ENCODE assay signal across 29 cellular contexts in the genomic region with DNA sequence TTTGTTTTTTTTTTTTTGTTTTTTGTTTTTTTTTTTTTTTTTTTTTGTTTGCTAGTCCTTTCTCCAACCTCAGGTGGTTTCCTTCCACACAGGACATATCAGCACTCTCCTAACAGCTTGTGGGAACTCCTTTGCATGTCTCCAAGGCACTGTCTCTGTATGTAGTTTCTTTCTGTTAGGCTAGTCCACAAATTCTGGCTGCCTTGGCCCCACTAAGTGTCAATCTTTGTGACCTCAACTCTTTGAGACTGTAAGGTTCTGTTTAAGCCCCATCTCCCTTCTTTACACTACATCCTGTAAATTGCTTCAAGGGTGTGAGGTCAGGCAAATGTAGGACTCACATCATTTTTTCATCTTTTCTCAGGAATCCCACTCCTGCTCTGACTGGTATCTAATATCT.
DNase-seq lines count a peak whose midpoint lies in the region; ATAC-seq, FAIRE-seq and TF ChIP-seq lines count a peak whose summit lies in the region.
"Had no signal": no experiment of that assay in that cellular context is flagged by ENCODE, and none has a peak within 500 bp of the region (broad histone marks: within the 10 kb centered on the region; RNA-seq: fewer than 3 reads in every experiment).

No MANE protein-coding gene starts in this region.

- CTCF ChIA-PET in activated CD4-positive, alpha-beta memory T cell treated with anti-CD3 and anti-CD28 coated beads for 36 hours (lab: Charles Lee) = interaction anchor here (1.3 kb wide), 1 partner anchor 36 kb away, joined by 6 read pairs; no protein-coding TSS in a partner anchor
- CTCF ChIA-PET in GM12878 (lab: Yijun Ruan, JAX) = interaction anchor here (0.7 kb wide), 1 partner anchor 473 kb away, joined by 4 read pairs; no protein-coding TSS in a partner anchor

- H2AFZ ChIP-seq in GM12878 (ENCODE audit: control insufficient read depth, low read depth, low read length) = no peak overlapping the region

- peaks cover 1% of the 10 kb centered on the region; the same call in 2 of the 3 replicates for H3K9me3 ChIP-seq in GM12878 (replicated peaks; ENCODE audit: control insufficient read depth, insufficient read depth, low read length)
- H3K9me3 ChIP-seq: MG63 had no signal

- intact Hi-C loops in activated CD4-positive, alpha-beta memory T cell treated with anti-CD3 and anti-CD28 coated beads for 36 hours (cut with micrococcal nuclease) = loop anchor here (2.0 to 10.0 kb wide), 5 partner anchors 97 to 983 kb away; a partner anchor contains a TSS
- intact Hi-C loops in GM12878 (cut with micrococcal nuclease; ENCODE audit: unreplicated experiment) = loop anchor here (1.0 to 5.0 kb wide), 3 partner anchors 67 to 154 kb away; a partner anchor contains a TSS

- 0 out of 2 replicates have a peak overlapping the region, but pooled peaks have one; percentile 4 for H3K4me3 ChIP-seq in GM12878
- no peak overlapping the region for H3K4me3 ChIP-seq in foreskin fibroblast (ENCODE audit: low read depth in 1 of 2, low read length in 2 of 2)
- H3K4me3 ChIP-seq: MG63, skin epidermis had no signal

- no peaks in the 10 kb centered on the region for H4K20me1 ChIP-seq in GM12878 (ENCODE audit: control insufficient read depth, insufficient read depth)

- POLR2A ChIA-PET in activated CD4-positive, alpha-beta memory T cell treated with anti-CD3 and anti-CD28 coated beads for 36 hours (lab: Charles Lee) = interaction anchor here (0.6 kb wide), 1 partner anchor 53 kb away, joined by 4 read pairs; no protein-coding TSS in a partner anchor
- POLR2A ChIA-PET in GM12878 (lab: Charles Lee) = no interaction called here

- H3K27ac Mint-ChIP-seq in activated naive CD4-positive, alpha-beta T cell treated with anti-CD3 and anti-CD28 coated beads, Interleukin-2, amount 50 U/mL, for 72 hours = peak overlapping the region; percentile 81 to 95
- H3K27ac Mint-ChIP-seq in activated CD4-positive, alpha-beta memory T cell treated with anti-CD3 and anti-CD28 coated beads for 36 hours = peak overlapping the region; percentile 80
- no peak overlapping the region for H3K27ac Mint-ChIP-seq in mesothelial cell of epicardium
- H3K27ac Mint-ChIP-seq: type B pancreatic cell had no signal

- no peak for TF ChIP-seq CTCF in GM12878 (IDR thresholded peaks at IDR 0.05 in 2 of 3, conservative IDR thresholded peaks at IDR 0.05 in 1 of 3; ENCODE audit: control insufficient read depth in 2 of 3, extremely low read depth in 1 of 3, insufficient read depth in 1 of 3, low read depth in 3 of 3, low read length in 3 of 3)
- TF ChIP-seq CTCF in foreskin fibroblast (IDR thresholded peaks at IDR 0.05; ENCODE audit: low read depth, low read length) = no peak
- TF ChIP-seq CTCF in mesothelial cell of epicardium (IDR thresholded peaks at IDR 0.05; ENCODE audit: unreplicated experiment) = no peak

- peaks cover 12 to 24% of the 10 kb centered on the region in 2 donors for H3K36me3 Mint-ChIP-seq in activated naive CD4-positive, alpha-beta T cell treated with anti-CD3 and anti-CD28 coated beads, Interleukin-2, amount 50 U/mL, for 72 hours
- H3K36me3 Mint-ChIP-seq in activated CD4-positive, alpha-beta memory T cell treated with anti-CD3 and anti-CD28 coated beads for 36 hours = peaks cover 2% of the 10 kb centered on the region
- H3K36me3 Mint-ChIP-seq in mesothelial cell of epicardium = peaks cover 16% of the 10 kb centered on the region
- H3K36me3 Mint-ChIP-seq: type B pancreatic cell had no signal

- RAD21 ChIA-PET in GM12878 (lab: Charles Lee; ENCODE audit: unreplicated experiment) = interaction anchor here (1.6 to 3.0 kb wide), 2 partner anchors 10 to 11 kb away, joined by 5 to 26 read pairs; no protein-coding TSS in a partner anchor

- no peak for TF ChIP-seq RAD21 in GM12878 (IDR thresholded peaks at IDR 0.05; ENCODE audit: insufficient read depth, low read depth, low read length)

- no peak for TF ChIP-seq POLR2A in GM12878 (IDR thresholded peaks at IDR 0.05; ENCODE audit: low read depth, low read length)

- H3K4me1 Mint-ChIP-seq in activated CD4-positive, alpha-beta memory T cell treated with anti-CD3 and anti-CD28 coated beads for 36 hours (ENCODE audit: low read depth) = peaks cover 66% of the 10 kb centered on the region
- H3K4me1 Mint-ChIP-seq in mesothelial cell of epicardium = peaks cover 4% of the 10 kb centered on the region

- peak overlapping the region; percentile 49 for H3K27ac ChIP-seq in GM12878 (ENCODE audit: control insufficient read depth, insufficient read depth)
- H3K27ac ChIP-seq: epithelial cell of prostate, skin epidermis had no signal

- H3K4me2 ChIP-seq in GM12878 (ENCODE audit: control insufficient read depth, insufficient read depth) = peak overlapping the region; percentile 92

- no peaks in the 10 kb centered on the region for H3K27me3 Mint-ChIP-seq in activated CD4-positive, alpha-beta memory T cell treated with anti-CD3 and anti-CD28 coated beads for 36 hours
- no peaks in the 10 kb centered on the region for H3K27me3 Mint-ChIP-seq in mesothelial cell of epicardium (ENCODE audit: low read depth)
- H3K27me3 Mint-ChIP-seq: naive thymus-derived CD8-positive, alpha-beta T cell; type B pancreatic cell had no signal

- peaks cover 0 to 6% of the 10 kb centered on the region in 2 donors for H3K9me3 Mint-ChIP-seq in activated naive CD4-positive, alpha-beta T cell treated with anti-CD3 and anti-CD28 coated beads, Interleukin-2, amount 50 U/mL, for 72 hours
- no peaks in the 10 kb centered on the region for H3K9me3 Mint-ChIP-seq in activated CD4-positive, alpha-beta memory T cell treated with anti-CD3 and anti-CD28 coated beads for 36 hours
- peaks cover 15% of the 10 kb centered on the region for H3K9me3 Mint-ChIP-seq in mesothelial cell of epicardium
- H3K9me3 Mint-ChIP-seq: naive thymus-derived CD8-positive, alpha-beta T cell; type B pancreatic cell had no signal

- DNase-seq in activated naive CD4-positive, alpha-beta T cell treated with anti-CD3 and anti-CD28 coated beads, Interleukin-2, amount 50 U/mL, for 72 hours (ENCODE audit: low spot score in 2 of 2) = no peak
- DNase-seq in activated naive CD4-positive, alpha-beta T cell treated with Interleukin-2 at 50 U/mL for 16 hours = no peak
- peak; percentile 21 for DNase-seq in activated CD4-positive, alpha-beta memory T cell treated with anti-CD3 and anti-CD28 coated beads for 36 hours
- DNase-seq in GM12878 (ENCODE audit: low read depth, low spot score) (no peak), islet precursor cell (no peak), foreskin fibroblast (no peak), mesothelial cell of epicardium (ENCODE audit: low spot score in 2 of 2, unreplicated experiment in 2 of 2) (no peak)
- DNase-seq: activated CD4-positive, CD25-positive, alpha-beta regulatory T cell; effector CD4-positive, alpha-beta T cell; HCEC 1CT; KBM-7; MG63; naive thymus-derived CD8-positive, alpha-beta T cell; NCI-H1105 treated with DMSO at 0.1 percent for 48 hours; NCI-H1930; NCI-H526; NK-92 treated with Interleukin-12 subunit alpha and Interleukin-12 subunit beta, amount 100 ng/mL, for 24 hours; SIG-M5; stimulated activated CD4-positive, alpha-beta T cell treated with anti-CD3 and anti-CD28 coated beads, Interleukin-1b, Interleukin-23, amount 100 ng/mL, for 48 hours; stimulated activated CD8-positive, alpha-beta memory T cell treated with anti-CD3 and anti-CD28 coated beads, Interleukin-4, amount 100 ng/mL, for 48 hours; substantia nigra had no signal

- no peak for TF ChIP-seq EP300 in GM12878 (IDR thresholded peaks at IDR 0.05; ENCODE audit: borderline replicate concordance in 1 of 2, control insufficient read depth in 1 of 2, low read depth in 2 of 2, low read length in 2 of 2)

- FAIRE-seq in GM12878 (lab: Jason Lieb, UNC) = no peak
- FAIRE-seq: bronchial epithelial cell, colon, G401.6, HTR-8/SVneo, RCC 7860 had no signal

- H3K27me3 ChIP-seq in GM12878 (replicated peaks in 1 of 2; ENCODE audit: control insufficient read depth in 2 of 2, insufficient read depth in 2 of 2, low read length in 1 of 2) = no peaks in the 10 kb centered on the region
- H3K27me3 ChIP-seq: MG63 had no signal

- in situ Hi-C loops in GM12878 (cut with MboI) = no loop called here

- H3K79me2 ChIP-seq in GM12878 (ENCODE audit: control insufficient read depth, insufficient read depth, low read length) = peaks cover 17% of the 10 kb centered on the region

- SMC1A ChIA-PET in GM12878 (lab: Charles Lee; ENCODE audit: uncharacterized antibody, unreplicated experiment) = interaction anchor here (0.7 to 5.9 kb wide), 4 partner anchors 9 to 81 kb away, joined by 3 to 45 read pairs (median 4); no protein-coding TSS in a partner anchor

- H3K9ac ChIP-seq in GM12878 (ENCODE audit: control insufficient read depth, insufficient read depth, low read length) = no peak overlapping the region

- peaks cover 0 to 3% of the 10 kb centered on the region in 2 experiments; a peak in 1 of 4 replicates for H3K36me3 ChIP-seq in GM12878 (ENCODE audit: control insufficient read depth in 2 of 2, insufficient read depth in 2 of 2, low read length in 1 of 2)
- H3K36me3 ChIP-seq: MG63 had no signal

- ATAC-seq in activated naive CD4-positive, alpha-beta T cell treated with anti-CD3 and anti-CD28 coated beads, Interleukin-2, amount 50 U/mL, for 72 hours = peak; percentile 31 to 36
- peak; percentile 41 for ATAC-seq in GM12878

- peaks cover 43% of the 10 kb centered on the region for H3K4me1 ChIP-seq in GM12878 (ENCODE audit: control insufficient read depth, insufficient read depth, low read length)

- H3K4me3 Mint-ChIP-seq in activated CD4-positive, alpha-beta memory T cell treated with anti-CD3 and anti-CD28 coated beads for 36 hours = no peak overlapping the region
- H3K4me3 Mint-ChIP-seq in mesothelial cell of epicardium = no peak overlapping the region
- H3K4me3 Mint-ChIP-seq: type B pancreatic cell had no signal

- BruUV-seq in GM12878 (replicated peaks; lab: Mats Ljungman, UMichigan) = no TSS peak

TF ChIP-seq in GM12878, 131 proteins besides CTCF, POLR2A, EP300 and RAD21 (continues in another document):
- TF ChIP-seq, protein P1, sequence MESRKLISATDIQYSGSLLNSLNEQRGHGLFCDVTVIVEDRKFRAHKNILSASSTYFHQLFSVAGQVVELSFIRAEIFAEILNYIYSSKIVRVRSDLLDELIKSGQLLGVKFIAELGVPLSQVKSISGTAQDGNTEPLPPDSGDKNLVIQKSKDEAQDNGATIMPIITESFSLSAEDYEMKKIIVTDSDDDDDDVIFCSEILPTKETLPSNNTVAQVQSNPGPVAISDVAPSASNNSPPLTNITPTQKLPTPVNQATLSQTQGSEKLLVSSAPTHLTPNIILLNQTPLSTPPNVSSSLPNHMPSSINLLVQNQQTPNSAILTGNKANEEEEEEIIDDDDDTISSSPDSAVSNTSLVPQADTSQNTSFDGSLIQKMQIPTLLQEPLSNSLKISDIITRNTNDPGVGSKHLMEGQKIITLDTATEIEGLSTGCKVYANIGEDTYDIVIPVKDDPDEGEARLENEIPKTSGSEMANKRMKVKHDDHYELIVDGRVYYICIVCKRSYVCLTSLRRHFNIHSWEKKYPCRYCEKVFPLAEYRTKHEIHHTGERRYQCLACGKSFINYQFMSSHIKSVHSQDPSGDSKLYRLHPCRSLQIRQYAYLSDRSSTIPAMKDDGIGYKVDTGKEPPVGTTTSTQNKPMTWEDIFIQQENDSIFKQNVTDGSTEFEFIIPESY (IDR thresholded peaks at IDR 0.05) = no peak
- TF ChIP-seq NR2C1 (IDR thresholded peaks at IDR 0.05) = no peak
